ENCODE assay signal across 12 cellular contexts in genomic region chr12:96020314-96021003, GRCh38. TPM values are rescaled to one million over a fixed set of nuclear protein-coding genes. Genes with fewer than 3 reads are reported as not detected.
DNase-seq lines count a peak whose midpoint lies in the region; ATAC-seq, FAIRE-seq and TF ChIP-seq lines count a peak whose summit lies in the region.
"Had no signal": no experiment of that assay in that cellular context is flagged by ENCODE, and none has a peak within 500 bp of the region (broad histone marks: within the 10 kb centered on the region; RNA-seq: fewer than 3 reads in every experiment).

No MANE protein-coding gene starts in this region.

- H3K36me3 Mint-ChIP-seq in IgD-negative memory B cell = peaks cover 13% of the 10 kb centered on the region
- H3K36me3 Mint-ChIP-seq in activated T-helper 17 cell treated with anti-CD3 and anti-CD28 coated beads, Interleukin-2, amount 50 U/mL, for 72 hours (ENCODE audit: low read depth) = peaks cover 98% of the 10 kb centered on the region

- peaks cover 22 to 26% (median 24%) of the 10 kb centered on the region in 3 donors for H3K4me1 Mint-ChIP-seq in IgD-negative memory B cell
- H3K4me1 Mint-ChIP-seq in activated T-helper 17 cell treated with anti-CD3 and anti-CD28 coated beads, Interleukin-2, amount 50 U/mL, for 72 hours = no peaks in the 10 kb centered on the region

- WGBS in spleen, 5 donors = 50 to 56% (median 54%) methylated on average over 3 of the region's 3 CpGs

- no peaks in the 10 kb centered on the region for H3K27me3 ChIP-seq in spleen (replicated peaks in 1 of 7)
- H3K27me3 ChIP-seq: suprapubic skin had no signal

- no peaks in the 10 kb centered on the region for H3K9me3 Mint-ChIP-seq in IgD-negative memory B cell
- H3K9me3 Mint-ChIP-seq in activated T-helper 17 cell treated with anti-CD3 and anti-CD28 coated beads, Interleukin-2, amount 50 U/mL, for 72 hours = no peaks in the 10 kb centered on the region
- H3K9me3 Mint-ChIP-seq: natural killer cell treated with Interleukin-12 subunit alpha and Interleukin-12 subunit beta and Interleukin-15 and Interleukin-18, amount 100 ng/mL, for 72 hours had no signal

- TF ChIP-seq POLR2A in spleen (IDR thresholded peaks at IDR 0.05) = no peak

- FAIRE-seq in D721Med (lab: Jason Lieb, UNC) = no peak

- H3K27ac ChIP-seq in spleen = peak overlapping the region; percentile 4 to 76 (median 60)
- H3K27ac ChIP-seq: coronary artery, suprapubic skin had no signal

- peak overlapping the region; percentile 27 to 58 (median 56) for H3K27ac Mint-ChIP-seq in IgD-negative memory B cell
- no peak overlapping the region for H3K27ac Mint-ChIP-seq in activated T-helper 17 cell treated with anti-CD3 and anti-CD28 coated beads, Interleukin-2, amount 50 U/mL, for 72 hours
- H3K27ac Mint-ChIP-seq: natural killer cell treated with Interleukin-12 subunit alpha and Interleukin-12 subunit beta and Interleukin-15 and Interleukin-18, amount 100 ng/mL, for 72 hours had no signal

- H3K27me3 Mint-ChIP-seq in IgD-negative memory B cell = no peaks in the 10 kb centered on the region
- H3K27me3 Mint-ChIP-seq in activated T-helper 17 cell treated with anti-CD3 and anti-CD28 coated beads, Interleukin-2, amount 50 U/mL, for 72 hours = no peaks in the 10 kb centered on the region
- H3K27me3 Mint-ChIP-seq: natural killer cell treated with Interleukin-12 subunit alpha and Interleukin-12 subunit beta and Interleukin-15 and Interleukin-18, amount 100 ng/mL, for 72 hours had no signal

- H3K9me3 ChIP-seq in spleen = no peaks in the 10 kb centered on the region
- H3K9me3 ChIP-seq: suprapubic skin had no signal

- H3K4me1 ChIP-seq in spleen = peaks cover 0 to 25% (median 17%) of the 10 kb centered on the region in 6 donors
- H3K4me1 ChIP-seq: suprapubic skin had no signal

- DNase-seq in spleen = no peak
- DNase-seq in central memory CD4-positive, alpha-beta T cell = no peak
- DNase-seq in D721Med (ENCODE audit: insufficient read length, low spot score) = no peak
- no peak for DNase-seq in stimulated activated CD4-positive, alpha-beta T cell treated with anti-CD3 and anti-CD28 coated beads, Interleukin-4, amount 100 ng/mL, for 24 hours
- DNase-seq: NCI-H446 had no signal

- intact Hi-C loops in spleen (cut with DNase I; ENCODE audit: low total_unique reads) = no loop called here

- peaks cover 8 to 100% (median 69%) of the 10 kb centered on the region in 6 donors for H3K36me3 ChIP-seq in spleen

- TF ChIP-seq CTCF in spleen (IDR thresholded peaks at IDR 0.05 in 8 of 11, conservative IDR thresholded peaks at IDR 0.05 in 3 of 11) (no peak), D721Med (IDR thresholded peaks at IDR 0.05; ENCODE audit: insufficient read depth, missing control alignments) (no peak)

- peak; percentile 91 for ATAC-seq in GM19328 (IDR thresholded peaks at IDR 0.05; ENCODE audit: unreplicated experiment)
- ATAC-seq in HG02852 (IDR thresholded peaks at IDR 0.05; ENCODE audit: unreplicated experiment) = peak; percentile 98
- ATAC-seq in activated T-helper 17 cell treated with anti-CD3 and anti-CD28 coated beads, Interleukin-2, amount 50 U/mL, for 72 hours (replicated peaks) = no peak
- ATAC-seq: natural killer cell treated with Interleukin-12 subunit alpha and Interleukin-12 subunit beta and Interleukin-15 and Interleukin-18, amount 100 ng/mL, for 72 hours had no signal

- H3K4me3 ChIP-seq in spleen = no peak overlapping the region
- H3K4me3 ChIP-seq: coronary artery, suprapubic skin had no signal

- H3K4me3 Mint-ChIP-seq in IgD-negative memory B cell = peak overlapping the region; percentile 16 to 83 (median 48)
- no peak overlapping the region for H3K4me3 Mint-ChIP-seq in activated T-helper 17 cell treated with anti-CD3 and anti-CD28 coated beads, Interleukin-2, amount 50 U/mL, for 72 hours
- H3K4me3 Mint-ChIP-seq: natural killer cell treated with Interleukin-12 subunit alpha and Interleukin-12 subunit beta and Interleukin-15 and Interleukin-18, amount 100 ng/mL, for 72 hours had no signal

RNA-seq across cellular contexts. Expression of gene LTA4H, which starts 14.9 kb away (rescaled TPM):
- polyA plus RNA-seq in IgD-negative memory B cell = 122 TPM
- 100 to 1,000 TPM in 4 of 7 donors, 10 to 100 TPM in 3; 79.0 to 183 (median 103) TPM for total RNA-seq in spleen
- polyA plus RNA-seq in spleen = 10 to 100 TPM; 58.0 to 75.3 (median 62.9) TPM
- 100 to 1,000 TPM in 1 of 2 donors, 10 to 100 TPM in 1; 95.4 to 127 TPM for total RNA-seq in activated T-helper 17 cell treated with anti-CD3 and anti-CD28 coated beads, Interleukin-2, amount 50 U/mL, for 72 hours

RNA-seq across cellular contexts. Expression of gene HAL, which starts 24.3 kb away (rescaled TPM):
- polyA plus RNA-seq in IgD-negative memory B cell (not detected), spleen (1 to 10 TPM in 1 of 3 donors, under 1 TPM in 2; 0.24 to 1.9 (median 0.72) TPM)
- 10 to 100 TPM in 4 of 7 donors, 1 to 10 TPM in 3; 4.6 to 27.3 (median 11.7) TPM for total RNA-seq in spleen
- 1 to 10 TPM in 1 of 2 donors, under 1 TPM in 1; 0.53 to 2.2 TPM for total RNA-seq in activated T-helper 17 cell treated with anti-CD3 and anti-CD28 coated beads, Interleukin-2, amount 50 U/mL, for 72 hours
